Comparison of ENCODE assay signal across 2 cellular contexts in the genomic region with DNA sequence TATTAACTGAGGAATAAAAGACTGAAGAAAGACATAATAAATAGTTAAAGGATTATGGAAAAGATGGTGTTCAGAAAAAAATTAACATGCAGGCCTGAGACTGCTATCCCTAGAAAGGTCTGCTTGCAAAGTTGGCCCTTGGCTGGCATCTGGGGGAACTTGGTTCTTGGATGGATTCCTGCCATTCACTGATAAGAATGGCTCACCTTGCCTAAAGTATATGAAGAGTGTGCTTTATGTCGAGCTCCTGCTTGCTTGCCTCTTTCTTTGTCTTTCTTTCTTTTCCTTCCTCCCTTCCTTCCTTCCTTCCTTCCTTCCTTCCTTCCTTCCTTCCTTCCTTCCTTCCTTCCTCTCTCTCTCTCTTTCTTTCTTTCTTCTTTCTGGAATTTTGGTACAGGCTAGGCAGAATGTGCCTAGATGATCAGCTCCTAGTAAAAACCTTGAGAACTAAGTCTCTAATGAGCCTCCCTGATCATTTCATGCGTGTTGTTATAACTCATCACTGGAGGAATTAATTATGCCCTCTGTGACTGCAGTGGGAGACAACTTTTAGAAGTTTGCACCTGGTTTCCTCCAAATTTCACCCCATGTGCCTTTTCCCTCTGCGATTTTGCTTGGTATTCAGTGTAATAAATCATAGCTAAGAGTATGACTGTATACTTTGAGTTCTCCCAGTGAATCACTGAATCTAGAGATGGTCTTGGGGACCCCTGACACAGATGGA.
TF ChIP-seq lines count a peak whose summit lies in the region.

No MANE protein-coding gene starts in this region.

TF ChIP-seq in HEK293, 187 proteins besides CTCF, POLR2A, EP300 and RAD21 (continued from another document):
- TF ChIP-seq, protein P1, sequence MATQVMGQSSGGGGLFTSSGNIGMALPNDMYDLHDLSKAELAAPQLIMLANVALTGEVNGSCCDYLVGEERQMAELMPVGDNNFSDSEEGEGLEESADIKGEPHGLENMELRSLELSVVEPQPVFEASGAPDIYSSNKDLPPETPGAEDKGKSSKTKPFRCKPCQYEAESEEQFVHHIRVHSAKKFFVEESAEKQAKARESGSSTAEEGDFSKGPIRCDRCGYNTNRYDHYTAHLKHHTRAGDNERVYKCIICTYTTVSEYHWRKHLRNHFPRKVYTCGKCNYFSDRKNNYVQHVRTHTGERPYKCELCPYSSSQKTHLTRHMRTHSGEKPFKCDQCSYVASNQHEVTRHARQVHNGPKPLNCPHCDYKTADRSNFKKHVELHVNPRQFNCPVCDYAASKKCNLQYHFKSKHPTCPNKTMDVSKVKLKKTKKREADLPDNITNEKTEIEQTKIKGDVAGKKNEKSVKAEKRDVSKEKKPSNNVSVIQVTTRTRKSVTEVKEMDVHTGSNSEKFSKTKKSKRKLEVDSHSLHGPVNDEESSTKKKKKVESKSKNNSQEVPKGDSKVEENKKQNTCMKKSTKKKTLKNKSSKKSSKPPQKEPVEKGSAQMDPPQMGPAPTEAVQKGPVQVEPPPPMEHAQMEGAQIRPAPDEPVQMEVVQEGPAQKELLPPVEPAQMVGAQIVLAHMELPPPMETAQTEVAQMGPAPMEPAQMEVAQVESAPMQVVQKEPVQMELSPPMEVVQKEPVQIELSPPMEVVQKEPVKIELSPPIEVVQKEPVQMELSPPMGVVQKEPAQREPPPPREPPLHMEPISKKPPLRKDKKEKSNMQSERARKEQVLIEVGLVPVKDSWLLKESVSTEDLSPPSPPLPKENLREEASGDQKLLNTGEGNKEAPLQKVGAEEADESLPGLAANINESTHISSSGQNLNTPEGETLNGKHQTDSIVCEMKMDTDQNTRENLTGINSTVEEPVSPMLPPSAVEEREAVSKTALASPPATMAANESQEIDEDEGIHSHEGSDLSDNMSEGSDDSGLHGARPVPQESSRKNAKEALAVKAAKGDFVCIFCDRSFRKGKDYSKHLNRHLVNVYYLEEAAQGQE (tag by site-specific recombination; IDR thresholded peaks at IDR 0.05) = no peak

TF ChIP-seq in K562, 482 proteins besides CTCF, POLR2A, EP300 and RAD21 (continued from another document):
- TF ChIP-seq MBD2 (IDR thresholded peaks at IDR 0.05; ENCODE audit: borderline replicate concordance, low read depth) (no peak), SNRNP70 (optimal IDR thresholded peaks at IDR 0.05; ENCODE audit: low read depth, low read length) (no peak), NCOA2 (IDR thresholded peaks at IDR 0.05; ENCODE audit: partially characterized antibody in 2 of 2) (no peak), ZNF695 (CRISPR knock-in tag; IDR thresholded peaks at IDR 0.05) (no peak), PHB (CRISPR knock-in tag; IDR thresholded peaks at IDR 0.05) (no peak)
- TF ChIP-seq, protein P2, sequence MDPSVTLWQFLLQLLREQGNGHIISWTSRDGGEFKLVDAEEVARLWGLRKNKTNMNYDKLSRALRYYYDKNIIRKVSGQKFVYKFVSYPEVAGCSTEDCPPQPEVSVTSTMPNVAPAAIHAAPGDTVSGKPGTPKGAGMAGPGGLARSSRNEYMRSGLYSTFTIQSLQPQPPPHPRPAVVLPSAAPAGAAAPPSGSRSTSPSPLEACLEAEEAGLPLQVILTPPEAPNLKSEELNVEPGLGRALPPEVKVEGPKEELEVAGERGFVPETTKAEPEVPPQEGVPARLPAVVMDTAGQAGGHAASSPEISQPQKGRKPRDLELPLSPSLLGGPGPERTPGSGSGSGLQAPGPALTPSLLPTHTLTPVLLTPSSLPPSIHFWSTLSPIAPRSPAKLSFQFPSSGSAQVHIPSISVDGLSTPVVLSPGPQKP (CRISPR knock-in tag; IDR thresholded peaks at IDR 0.05) = no peak
